ENCODE assay signal across 10 cellular contexts in genomic region chr18:27363918-27364317, GRCh38.
DNase-seq lines count a peak whose midpoint lies in the region; ATAC-seq and TF ChIP-seq lines count a peak whose summit lies in the region.
"Had no signal": no experiment of that assay in that cellular context is flagged by ENCODE, and none has a peak within 500 bp of the region (broad histone marks: within the 10 kb centered on the region; RNA-seq: fewer than 3 reads in every experiment).

No MANE protein-coding gene starts in this region.

- H3K4me3 ChIP-seq in GM23338 (no peak overlapping the region), OCI-LY1 (ENCODE audit: low read depth, low read length, poor library complexity, severe bottlenecking) (no peak overlapping the region), fibroblast of the aortic adventitia (ENCODE audit: low read depth, low read length) (no peak overlapping the region), MG63 (no peak overlapping the region)
- no peak overlapping the region for H3K4me3 ChIP-seq in CD8-positive, alpha-beta memory T cell (ENCODE audit: low read length)

- no peaks in the 10 kb centered on the region for H3K4me1 Mint-ChIP-seq in GM23338
- H3K4me1 Mint-ChIP-seq in CD8-positive, alpha-beta memory T cell, result no peaks in the 10 kb centered on the region

- POLR2A ChIA-PET in CD8-positive, alpha-beta memory T cell (lab: Charles Lee), result no interaction called here

- H3K9ac ChIP-seq in OCI-LY1 (ENCODE audit: low read length), result no peak overlapping the region

- no peaks in the 10 kb centered on the region for H3F3A ChIP-seq in GM23338 (replicated peaks; ENCODE audit: low read depth)
- no peaks in the 10 kb centered on the region for H3F3A ChIP-seq in OCI-LY1 (ENCODE audit: insufficient read depth, low read length)

- H3K36me3 ChIP-seq in GM23338 (ENCODE audit: insufficient read depth) (no peaks in the 10 kb centered on the region), OCI-LY1 (ENCODE audit: insufficient read depth, low read length) (no peaks in the 10 kb centered on the region), MG63 (no peaks in the 10 kb centered on the region)
- no peaks in the 10 kb centered on the region for H3K36me3 ChIP-seq in CD8-positive, alpha-beta memory T cell (ENCODE audit: insufficient read depth, low read length)

- no peaks in the 10 kb centered on the region for H3K27me3 ChIP-seq in GM23338 (ENCODE audit: insufficient read depth)
- no peaks in the 10 kb centered on the region for H3K27me3 ChIP-seq in OCI-LY1 (ENCODE audit: insufficient read depth, low read length)
- no peaks in the 10 kb centered on the region for H3K27me3 ChIP-seq in MG63
- H3K27me3 ChIP-seq in CD8-positive, alpha-beta memory T cell (ENCODE audit: insufficient read depth, low read length, poor library complexity, severe bottlenecking), result no peaks in the 10 kb centered on the region

- ATAC-seq in GM23338 (peak; percentile 51; the same call in 2 of the 3 replicates), GM18861 (IDR thresholded peaks at IDR 0.05; ENCODE audit: unreplicated experiment) (no peak)
- ATAC-seq: activated T-cell treated with anti-CD3 and anti-CD28 coated beads, Interleukin-2, amount 50 U/mL, for 4 hours had no signal

- H3K9me2 ChIP-seq in GM23338 (ENCODE audit: insufficient read depth), result no peaks in the 10 kb centered on the region
- H3K9me2 ChIP-seq in OCI-LY1 (ENCODE audit: low read depth, low read length), result no peaks in the 10 kb centered on the region

- H3K27me3 Mint-ChIP-seq in GM23338 (ENCODE audit: insufficient read depth, low read depth, poor library complexity), result no peaks in the 10 kb centered on the region
- H3K27me3 Mint-ChIP-seq in CD8-positive, alpha-beta memory T cell, result no peaks in the 10 kb centered on the region

- H3K27ac Mint-ChIP-seq in GM23338, result no peak overlapping the region
- no peak overlapping the region for H3K27ac Mint-ChIP-seq in CD8-positive, alpha-beta memory T cell

- H3K4me2 ChIP-seq in GM23338 (no peak overlapping the region), OCI-LY1 (ENCODE audit: low read length) (no peak overlapping the region)

- DNase-seq in GM23338 (ENCODE audit: low spot score) (peak; percentile 46), fibroblast of the aortic adventitia (ENCODE audit: low read depth) (peak; percentile 8), MG63 (no peak), NCI-H1930 (lab: John Stamatoyannopoulos, UW) (no peak)
- DNase-seq in CD8-positive, alpha-beta memory T cell, result no peak
- DNase-seq: activated T-cell treated with anti-CD3 and anti-CD28 coated beads, Interleukin-2, amount 50 U/mL, for 4 hours; NCI-H774 had no signal

- H3K9me3 ChIP-seq in OCI-LY1 (ENCODE audit: low read length) (no peaks in the 10 kb centered on the region), MG63 (no peaks in the 10 kb centered on the region)
- H3K9me3 ChIP-seq in CD8-positive, alpha-beta memory T cell (ENCODE audit: low read length), result no peaks in the 10 kb centered on the region

- H3K4me1 ChIP-seq in GM23338 (ENCODE audit: insufficient read depth), result no peaks in the 10 kb centered on the region
- H3K4me1 ChIP-seq in OCI-LY1 (ENCODE audit: insufficient read depth, low read length, severe bottlenecking), result no peaks in the 10 kb centered on the region
- no peaks in the 10 kb centered on the region for H3K4me1 ChIP-seq in CD8-positive, alpha-beta memory T cell (ENCODE audit: insufficient read depth, low read length)

- H3K27ac ChIP-seq in 22Rv1 (no peak overlapping the region), GM23338 (ENCODE audit: low read depth) (no peak overlapping the region), OCI-LY1 (ENCODE audit: low read depth, low read length, poor library complexity, severe bottlenecking) (no peak overlapping the region)
- H3K27ac ChIP-seq in CD8-positive, alpha-beta memory T cell (ENCODE audit: low read depth, low read length), result no peak overlapping the region

- no peak overlapping the region for H2AFZ ChIP-seq in GM23338
- H2AFZ ChIP-seq in OCI-LY1 (ENCODE audit: low read length), result no peak overlapping the region

- TF ChIP-seq CTCF in 22Rv1 (IDR thresholded peaks at IDR 0.05), result peak; percentile 67
- TF ChIP-seq CTCF in GM23338 (conservative IDR thresholded peaks at IDR 0.05; ENCODE audit: low read depth in 2 of 2), result peak; percentile 54 to 62
- peak; percentile 42; the same call in 1 of the 2 replicates for TF ChIP-seq CTCF in OCI-LY1 (IDR thresholded peaks at IDR 0.05; ENCODE audit: low read length)
- no peak for TF ChIP-seq CTCF in fibroblast of the aortic adventitia (IDR thresholded peaks at IDR 0.05; ENCODE audit: insufficient read depth, low read length)

- H3K4me3 Mint-ChIP-seq in GM23338, result no peak overlapping the region
- no peak overlapping the region for H3K4me3 Mint-ChIP-seq in CD8-positive, alpha-beta memory T cell
- H3K4me3 Mint-ChIP-seq: activated T-cell treated with anti-CD3 and anti-CD28 coated beads, Interleukin-2, amount 50 U/mL, for 4 hours had no signal

- no peaks in the 10 kb centered on the region for H3K36me3 Mint-ChIP-seq in GM23338 (ENCODE audit: low read depth)
- no peaks in the 10 kb centered on the region for H3K36me3 Mint-ChIP-seq in CD8-positive, alpha-beta memory T cell

- CTCF ChIA-PET in CD8-positive, alpha-beta memory T cell (lab: Charles Lee), result no interaction called here

- no peaks in the 10 kb centered on the region for H3K79me2 ChIP-seq in GM23338 (replicated peaks; ENCODE audit: insufficient read depth)
- H3K79me2 ChIP-seq in OCI-LY1 (ENCODE audit: insufficient read depth, low read length), result no peaks in the 10 kb centered on the region

- no peaks in the 10 kb centered on the region for H3K9me3 Mint-ChIP-seq in GM23338
- peaks cover 0 to 13% (median 6%) of the 10 kb centered on the region in 5 donors for H3K9me3 Mint-ChIP-seq in CD8-positive, alpha-beta memory T cell

- no peaks in the 10 kb centered on the region for H4K20me1 ChIP-seq in GM23338 (replicated peaks; ENCODE audit: insufficient read depth)
- H4K20me1 ChIP-seq in OCI-LY1 (ENCODE audit: insufficient read depth, low read length), result no peaks in the 10 kb centered on the region

TF ChIP-seq in GM23338, 12 proteins besides CTCF, POLR2A, EP300 and RAD21:
- no peak for TF ChIP-seq POLR2AphosphoS5 (IDR thresholded peaks at IDR 0.05; ENCODE audit: low read depth)
- TF ChIP-seq, protein P1, sequence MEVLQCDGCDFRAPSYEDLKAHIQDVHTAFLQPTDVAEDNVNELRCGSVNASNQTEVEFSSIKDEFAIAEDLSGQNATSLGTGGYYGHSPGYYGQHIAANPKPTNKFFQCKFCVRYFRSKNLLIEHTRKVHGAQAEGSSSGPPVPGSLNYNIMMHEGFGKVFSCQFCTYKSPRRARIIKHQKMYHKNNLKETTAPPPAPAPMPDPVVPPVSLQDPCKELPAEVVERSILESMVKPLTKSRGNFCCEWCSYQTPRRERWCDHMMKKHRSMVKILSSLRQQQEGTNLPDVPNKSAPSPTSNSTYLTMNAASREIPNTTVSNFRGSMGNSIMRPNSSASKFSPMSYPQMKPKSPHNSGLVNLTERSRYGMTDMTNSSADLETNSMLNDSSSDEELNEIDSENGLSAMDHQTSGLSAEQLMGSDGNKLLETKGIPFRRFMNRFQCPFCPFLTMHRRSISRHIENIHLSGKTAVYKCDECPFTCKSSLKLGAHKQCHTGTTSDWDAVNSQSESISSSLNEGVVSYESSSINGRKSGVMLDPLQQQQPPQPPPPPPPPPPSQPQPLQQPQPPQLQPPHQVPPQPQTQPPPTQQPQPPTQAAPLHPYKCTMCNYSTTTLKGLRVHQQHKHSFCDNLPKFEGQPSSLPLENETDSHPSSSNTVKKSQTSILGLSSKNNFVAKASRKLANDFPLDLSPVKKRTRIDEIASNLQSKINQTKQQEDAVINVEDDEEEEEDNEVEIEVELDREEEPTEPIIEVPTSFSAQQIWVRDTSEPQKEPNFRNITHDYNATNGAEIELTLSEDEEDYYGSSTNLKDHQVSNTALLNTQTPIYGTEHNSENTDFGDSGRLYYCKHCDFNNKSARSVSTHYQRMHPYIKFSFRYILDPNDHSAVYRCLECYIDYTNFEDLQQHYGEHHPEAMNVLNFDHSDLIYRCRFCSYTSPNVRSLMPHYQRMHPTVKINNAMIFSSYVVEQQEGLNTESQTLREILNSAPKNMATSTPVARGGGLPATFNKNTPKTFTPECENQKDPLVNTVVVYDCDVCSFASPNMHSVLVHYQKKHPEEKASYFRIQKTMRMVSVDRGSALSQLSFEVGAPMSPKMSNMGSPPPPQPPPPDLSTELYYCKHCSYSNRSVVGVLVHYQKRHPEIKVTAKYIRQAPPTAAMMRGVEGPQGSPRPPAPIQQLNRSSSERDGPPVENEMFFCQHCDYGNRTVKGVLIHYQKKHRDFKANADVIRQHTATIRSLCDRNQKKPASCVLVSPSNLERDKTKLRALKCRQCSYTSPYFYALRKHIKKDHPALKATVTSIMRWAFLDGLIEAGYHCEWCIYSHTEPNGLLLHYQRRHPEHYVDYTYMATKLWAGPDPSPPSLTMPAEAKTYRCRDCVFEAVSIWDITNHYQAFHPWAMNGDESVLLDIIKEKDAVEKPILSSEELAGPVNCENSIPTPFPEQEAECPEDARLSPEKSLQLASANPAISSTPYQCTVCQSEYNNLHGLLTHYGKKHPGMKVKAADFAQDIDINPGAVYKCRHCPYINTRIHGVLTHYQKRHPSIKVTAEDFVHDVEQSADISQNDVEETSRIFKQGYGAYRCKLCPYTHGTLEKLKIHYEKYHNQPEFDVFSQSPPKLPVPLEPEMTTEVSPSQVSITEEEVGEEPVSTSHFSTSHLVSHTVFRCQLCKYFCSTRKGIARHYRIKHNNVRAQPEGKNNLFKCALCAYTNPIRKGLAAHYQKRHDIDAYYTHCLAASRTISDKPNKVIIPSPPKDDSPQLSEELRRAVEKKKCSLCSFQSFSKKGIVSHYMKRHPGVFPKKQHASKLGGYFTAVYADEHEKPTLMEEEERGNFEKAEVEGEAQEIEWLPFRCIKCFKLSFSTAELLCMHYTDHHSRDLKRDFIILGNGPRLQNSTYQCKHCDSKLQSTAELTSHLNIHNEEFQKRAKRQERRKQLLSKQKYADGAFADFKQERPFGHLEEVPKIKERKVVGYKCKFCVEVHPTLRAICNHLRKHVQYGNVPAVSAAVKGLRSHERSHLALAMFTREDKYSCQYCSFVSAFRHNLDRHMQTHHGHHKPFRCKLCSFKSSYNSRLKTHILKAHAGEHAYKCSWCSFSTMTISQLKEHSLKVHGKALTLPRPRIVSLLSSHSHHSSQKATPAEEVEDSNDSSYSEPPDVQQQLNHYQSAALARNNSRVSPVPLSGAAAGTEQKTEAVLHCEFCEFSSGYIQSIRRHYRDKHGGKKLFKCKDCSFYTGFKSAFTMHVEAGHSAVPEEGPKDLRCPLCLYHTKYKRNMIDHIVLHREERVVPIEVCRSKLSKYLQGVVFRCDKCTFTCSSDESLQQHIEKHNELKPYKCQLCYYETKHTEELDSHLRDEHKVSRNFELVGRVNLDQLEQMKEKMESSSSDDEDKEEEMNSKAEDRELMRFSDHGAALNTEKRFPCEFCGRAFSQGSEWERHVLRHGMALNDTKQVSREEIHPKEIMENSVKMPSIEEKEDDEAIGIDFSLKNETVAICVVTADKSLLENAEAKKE (CRISPR knock-in tag; IDR thresholded peaks at IDR 0.05), result no peak

Comparison
In these comparisons a context has a peak if more than half of its experiments do, and no peak if none do; other contexts are left out.
1. DNase-seq: peak in GM23338 (single experiment) and fibroblast of the aortic adventitia (single experiment); none in MG63 (single experiment), CD8-positive, alpha-beta memory T cell (0 of 5) and NCI-H1930 (0 of 2).